8 cellular contexts compared by ENCODE assay signal in genomic region chr9:100427366-100428263, GRCh38. TPM values are rescaled to one million over a fixed set of nuclear protein-coding genes. Genes with fewer than 3 reads are reported as not detected.
A peak's percentile ranks its signal among the peaks of the same experiment; 100 is the strongest.
DNase-seq lines count a peak whose midpoint lies in the region; ATAC-seq and TF ChIP-seq lines count a peak whose summit lies in the region.

No MANE protein-coding gene starts in this region.

- peak overlapping the region; percentile 61 for H3K27ac ChIP-seq in HL-60 (replicated peaks)
- peak overlapping the region; percentile 94 for H3K27ac ChIP-seq in SJSA1
- H3K27ac ChIP-seq in mammary epithelial cell (ENCODE audit: insufficient read depth, low read depth, low read length) = peak overlapping the region; percentile 95
- H3K27ac ChIP-seq in iPS-20b (ENCODE audit: low read length) = no peak overlapping the region
- peak overlapping the region; percentile 73 to 90 (median 84) for H3K27ac ChIP-seq in gastrocnemius medialis

- dilution Hi-C loops in mammary epithelial cell (cut with HindIII; ENCODE audit: low sequenced_read_pairs) = loop anchor here (25.0 kb wide), 1 partner anchor 160 kb away; the partner anchor contains the start of gene CAVIN4

- H2AFZ ChIP-seq in mammary epithelial cell (ENCODE audit: low read depth, low read length) = peak overlapping the region; percentile 74

- peak overlapping the region; percentile 76 for H3K9ac ChIP-seq in mammary epithelial cell (ENCODE audit: insufficient read depth, low read length)
- H3K9ac ChIP-seq in iPS-20b (ENCODE audit: low read depth, low read length) = peak overlapping the region; percentile 91; the same call in 1 of the 2 replicates

- peak in 1 of 2 donors; percentile 23 for TF ChIP-seq POLR2A in gastrocnemius medialis (IDR thresholded peaks at IDR 0.05)

- intact Hi-C loops in mammary epithelial cell (cut with micrococcal nuclease) = loop anchor here (5.0 to 10.0 kb wide), 2 partner anchors 170 to 603 kb away; partner anchors contain the start of gene NR4A3
- intact Hi-C loops in gastrocnemius medialis (cut with DNase I; ENCODE audit: low total_unique reads) = loop anchor here (1.0 to 10.0 kb wide), 8 partner anchors 13 to 1063 kb away; partner anchors contain the start of genes MRPL50, NR4A3 and ZNF189

- in situ Hi-C loops in mammary epithelial cell (cut with MboI; ENCODE audit: low sequenced_read_pairs in 2 of 2) = loop anchor here in 1 of 2 donors (25.0 kb wide), 1 partner anchor 160 kb away; the partner anchor contains the start of gene CAVIN4
- in situ Hi-C loops in gastrocnemius medialis (cut with MboI; ENCODE audit: low sequenced_read_pairs in 4 of 4) = loop anchor here in 1 of 4 donors (25.0 kb wide), 1 partner anchor 160 kb away; the partner anchor contains the start of gene CAVIN4

- H3K4me3 ChIP-seq in HL-60 (replicated peaks; ENCODE audit: insufficient read depth, low read length) = peak overlapping the region; percentile 78
- H3K4me3 ChIP-seq in SJSA1 = peak overlapping the region; percentile 87
- H3K4me3 ChIP-seq in mammary epithelial cell (replicated peaks in 1 of 3; ENCODE audit: insufficient read depth in 1 of 3, low read depth in 2 of 3, low read length in 3 of 3) = peak overlapping the region; percentile 62 to 74 (median 69)
- peak overlapping the region; percentile 81 for H3K4me3 ChIP-seq in iPS-20b (ENCODE audit: low read length)
- H3K4me3 ChIP-seq in gastrocnemius medialis = peak overlapping the region; percentile 61 to 88 (median 76)

- CTCF ChIA-PET in mammary epithelial cell (lab: Charles Lee; ENCODE audit: low non-redundant PET) = interaction anchor here (0.7 kb wide), 1 partner anchor 77 kb away, joined by 7 read pairs; no protein-coding TSS in a partner anchor
- CTCF ChIA-PET in GM10248 (lab: Yijun Ruan, JAX) = interaction anchor here (1.1 to 2.6 kb wide), 3 partner anchors 10 to 24 kb away, joined by 3 to 18 read pairs (median 4); no protein-coding TSS in a partner anchor

- ATAC-seq in GM21381 (IDR thresholded peaks at IDR 0.05; ENCODE audit: unreplicated experiment) (peak; percentile 53), gastrocnemius medialis (peak; percentile 45 to 65)

- 4% methylated on average over 18 of the region's 65 CpGs for WGBS in mammary epithelial cell (ENCODE audit: low coverage, missing lambda C conversion rate)

- DNase-seq in COLO829 (ENCODE audit: low spot score) = peak; percentile 65
- peak in 1 of 2 experiments; percentile 28 for DNase-seq in HL-60 (ENCODE audit: low read depth in 1 of 2, low spot score in 1 of 2)
- DNase-seq in SJSA1 (ENCODE audit: low read depth in 1 of 2, low spot score in 2 of 2) = peak; percentile 68 to 70
- DNase-seq in mammary epithelial cell = peak; percentile 75
- DNase-seq in gastrocnemius medialis = peak; percentile 32 to 48
- DNase-seq in GM10248 (ENCODE audit: extremely low spot score) = no peak

- peaks cover 32% of the 10 kb centered on the region for H3K4me1 ChIP-seq in SJSA1 (replicated peaks)
- peaks cover 45% of the 10 kb centered on the region for H3K4me1 ChIP-seq in mammary epithelial cell (ENCODE audit: insufficient read depth, low read length)
- H3K4me1 ChIP-seq in iPS-20b (ENCODE audit: insufficient read depth, low read length) = peaks cover 19% of the 10 kb centered on the region
- peaks cover 27 to 36% of the 10 kb centered on the region in 2 donors for H3K4me1 ChIP-seq in gastrocnemius medialis

- H3K4me2 ChIP-seq in mammary epithelial cell (ENCODE audit: insufficient read depth, low read depth, low read length) = peak overlapping the region; percentile 90

- H3K9me3 ChIP-seq in SJSA1 (replicated peaks) (no peaks in the 10 kb centered on the region), mammary epithelial cell (replicated peaks; ENCODE audit: insufficient read depth, low read length) (no peaks in the 10 kb centered on the region), iPS-20b (ENCODE audit: insufficient read depth, low read depth, low read length) (no peaks in the 10 kb centered on the region), gastrocnemius medialis (no peaks in the 10 kb centered on the region)

- no peaks in the 10 kb centered on the region for H4K20me1 ChIP-seq in mammary epithelial cell (ENCODE audit: insufficient read depth, low read length)

- H3K79me2 ChIP-seq in mammary epithelial cell (ENCODE audit: insufficient read depth, low read length) = peaks cover 48% of the 10 kb centered on the region

- no peaks in the 10 kb centered on the region for H3K27me3 ChIP-seq in HL-60 (ENCODE audit: insufficient read depth, poor library complexity, severe bottlenecking)
- H3K27me3 ChIP-seq in SJSA1 (replicated peaks) = no peaks in the 10 kb centered on the region
- no peaks in the 10 kb centered on the region for H3K27me3 ChIP-seq in mammary epithelial cell (ENCODE audit: insufficient read depth, low read length)
- H3K27me3 ChIP-seq in iPS-20b (ENCODE audit: insufficient read depth, low read length) = peaks cover 6% of the 10 kb centered on the region; the same call in 1 of the 2 replicates
- H3K27me3 ChIP-seq in gastrocnemius medialis = no peaks in the 10 kb centered on the region

- peaks cover 26% of the 10 kb centered on the region for H3K36me3 ChIP-seq in SJSA1
- no peaks in the 10 kb centered on the region for H3K36me3 ChIP-seq in mammary epithelial cell (ENCODE audit: insufficient read depth, low read length)
- no peaks in the 10 kb centered on the region for H3K36me3 ChIP-seq in iPS-20b (ENCODE audit: insufficient read depth, low read depth, low read length)
- H3K36me3 ChIP-seq in gastrocnemius medialis = no peaks in the 10 kb centered on the region

- BruUV-seq in mammary epithelial cell (replicated peaks; lab: Mats Ljungman, UMichigan) = TSS peak; percentile 73

- POLR2A ChIA-PET in GM10248 (lab: Yijun Ruan, JAX) = no interaction called here

- no peak for TF ChIP-seq CTCF in HL-60 (IDR thresholded peaks at IDR 0.05; ENCODE audit: insufficient read depth, low read length)
- no peak for TF ChIP-seq CTCF in mammary epithelial cell (conservative IDR thresholded peaks at IDR 0.05 in 1 of 2, IDR thresholded peaks at IDR 0.05 in 1 of 2; ENCODE audit: extremely low read depth in 1 of 2, insufficient read depth in 1 of 2, low read depth in 1 of 2, low read length in 2 of 2)
- TF ChIP-seq CTCF in gastrocnemius medialis (IDR thresholded peaks at IDR 0.05 in 4 of 5, conservative IDR thresholded peaks at IDR 0.05 in 1 of 5) = no peak
- no peak for TF ChIP-seq CTCF in GM10248 (IDR thresholded peaks at IDR 0.05; ENCODE audit: control extremely low read depth, extremely low read depth, low read depth, missing control alignments)

RNA-seq across cellular contexts. Expression of gene MSANTD3, which starts 0.7 kb away (rescaled TPM):
- total RNA-seq in SJSA1 (2014; rRNA removed; shearing (Covaris generic)) = 73.3 and 79.4 TPM in 2 replicates
- total RNA-seq in mammary epithelial cell = 10 to 100 TPM; 44.3 to 74.0 TPM
- polyA plus RNA-seq in mammary epithelial cell = 46.8 TPM
- polyA minus RNA-seq in mammary epithelial cell = 36.7 TPM
- total RNA-seq in gastrocnemius medialis = 10 to 100 TPM; 23.3 to 62.6 (median 40.1) TPM

RNA-seq across cellular contexts. Expression of gene TMEFF1, which starts 45.3 kb away (rescaled TPM):
- 1.3 and 9.3 TPM in 2 replicates for total RNA-seq in SJSA1 (2014; rRNA removed; shearing (Covaris generic))
- under 1 TPM; 0.26 to 0.33 TPM for total RNA-seq in mammary epithelial cell
- polyA plus RNA-seq in mammary epithelial cell = 0.32 TPM
- not detected for polyA minus RNA-seq in mammary epithelial cell
- total RNA-seq in gastrocnemius medialis = not detected
